ENCODE assay signal across 1 cellular context in genomic region chr9:124771021-124771866, GRCh38.
TF ChIP-seq lines count a peak whose summit lies in the region.

Gene NR6A1 (minus strand): TSS chr9:124771311.

TF ChIP-seq in GM23338, 12 proteins besides CTCF, POLR2A, EP300 and RAD21 (continued from another document):
- TF ChIP-seq ETS1 (IDR thresholded peaks at IDR 0.05) (peak; percentile 75), ZNF114 (CRISPR knock-in tag; IDR thresholded peaks at IDR 0.05) (no peak), REST (IDR thresholded peaks at IDR 0.05; ENCODE audit: unreplicated experiment) (peak; percentile 65), ZNF331 (CRISPR knock-in tag; IDR thresholded peaks at IDR 0.05; ENCODE audit: low read depth) (no peak), EZH2phosphoT487 (IDR thresholded peaks at IDR 0.05; ENCODE audit: unreplicated experiment) (no peak), CREB1 (CRISPR knock-in tag; IDR thresholded peaks at IDR 0.05; ENCODE audit: low read depth) (peak; percentile 96), POLR2AphosphoS5 (IDR thresholded peaks at IDR 0.05; ENCODE audit: low read depth) (peak; percentile 58)
